In genomic region chr15:45457641-45458539, GRCh38 we compare ENCODE assay signal across 8 cellular contexts.
DNase-seq lines count a peak whose midpoint lies in the region; ATAC-seq, FAIRE-seq and TF ChIP-seq lines count a peak whose summit lies in the region.

No MANE protein-coding gene starts in this region.

- peak; percentile 30 for DNase-seq in NCI-H2196 treated with DMSO at 0.1 percent for 48 hours (lab: John Stamatoyannopoulos, UW; ENCODE audit: unreplicated experiment)
- peak; percentile 68 for DNase-seq in activated CD4-positive, CD25-positive, alpha-beta regulatory T cell treated with anti-CD3 and anti-CD28 coated beads, Interleukin-2, amount 50 U/mL, for 72 hours
- DNase-seq in chondrocyte (ENCODE audit: low spot score), result no peak
- DNase-seq in left colon, result peak; percentile 62 to 72
- peak; percentile 69 to 86 for DNase-seq in stimulated activated CD4-positive, alpha-beta T cell treated with anti-CD3 and anti-CD28 coated beads, Interleukin-2, amount 100 ng/mL, for 24 hours

- H3K4me3 Mint-ChIP-seq in chondrocyte (ENCODE audit: unreplicated experiment), result peak overlapping the region; percentile 68

- H3K36me3 Mint-ChIP-seq in chondrocyte (ENCODE audit: low read depth), result no peaks in the 10 kb centered on the region

- ATAC-seq in GM18861 (IDR thresholded peaks at IDR 0.05; ENCODE audit: unreplicated experiment) (peak; percentile 43), HG03139 (IDR thresholded peaks at IDR 0.05; ENCODE audit: unreplicated experiment) (peak; percentile 54), left colon (peak; percentile 61)

- peak; percentile 91 for TF ChIP-seq CTCF in chondrocyte (IDR thresholded peaks at IDR 0.05)

- intact Hi-C loops in left colon (cut with DNase I, micrococcal nuclease), result loop anchor here in 1 of 2 donors (5.0 kb wide), 1 partner anchor 154 kb away; no protein-coding TSS in a partner anchor

- peak; percentile 43 for FAIRE-seq in A204.1 (lab: Jason Lieb, UNC)

- no peaks in the 10 kb centered on the region for H3K27me3 Mint-ChIP-seq in chondrocyte (ENCODE audit: low read depth)

- no peaks in the 10 kb centered on the region for H3K9me3 Mint-ChIP-seq in chondrocyte (ENCODE audit: low read depth)

- peak overlapping the region; percentile 91 for H3K27ac Mint-ChIP-seq in chondrocyte (ENCODE audit: unreplicated experiment)

- peaks cover 45% of the 10 kb centered on the region for H3K4me1 Mint-ChIP-seq in chondrocyte (ENCODE audit: low read depth)
